Comparison of ENCODE assay signal across 15 cellular contexts in genomic region chr4:15144249-15144966, GRCh38.
DNase-seq lines count a peak whose midpoint lies in the region; ATAC-seq, FAIRE-seq and TF ChIP-seq lines count a peak whose summit lies in the region.
"Had no signal": no experiment of that assay in that cellular context is flagged by ENCODE, and none has a peak within 500 bp of the region (broad histone marks: within the 10 kb centered on the region; RNA-seq: fewer than 3 reads in every experiment).

No MANE protein-coding gene starts in this region.

- no peaks in the 10 kb centered on the region for H3K27me3 Mint-ChIP-seq in activated T-helper 2 cell treated with anti-CD3 and anti-CD28 coated beads, Interferon-gamma antibody, Interleukin-2, Interleukin-4, amounts not matched to agents 10 μg/mL and 5 μg/mL and 100 μg/mL, durations not matched to agents 14 hours and 24 hours and 36 hours (ENCODE audit: low read depth)

- no peak overlapping the region for H3K9ac ChIP-seq in H1 (replicated peaks in 1 of 4; ENCODE audit: extremely low read depth in 1 of 4, low read depth in 3 of 4, low read length in 3 of 4)

- no peak overlapping the region for H2BK15ac ChIP-seq in H1 (ENCODE audit: low read length)

- TF ChIP-seq EP300 in H1 (IDR thresholded peaks at IDR 0.05; ENCODE audit: borderline replicate concordance in 1 of 2, low read depth in 2 of 2, low read length in 2 of 2): no peak

- no peak for ATAC-seq in upper lobe of right lung
- ATAC-seq: gastrocnemius medialis had no signal

- H2BK5ac ChIP-seq in H1 (ENCODE audit: low read depth, low read length): no peak overlapping the region

- H3K79me2 ChIP-seq in H1 (ENCODE audit: control insufficient read depth in 1 of 2, insufficient read depth in 2 of 2, low read length in 2 of 2): no peaks in the 10 kb centered on the region

- H4K5ac ChIP-seq in H1 (ENCODE audit: insufficient read length, low read depth, low read length): no peak overlapping the region

- no peak overlapping the region for H2BK120ac ChIP-seq in H1 (replicated peaks; ENCODE audit: low read depth, low read length)

- no peak overlapping the region for H3K27ac ChIP-seq in H1 (ENCODE audit: low read depth, low read length)
- H3K27ac ChIP-seq in upper lobe of right lung: no peak overlapping the region
- H3K27ac ChIP-seq in tibial artery: no peak overlapping the region
- H3K27ac ChIP-seq: gastrocnemius medialis, Peyer's patch had no signal

- POLR2A ChIA-PET in H1 (lab: Charles Lee; ENCODE audit: partially characterized antibody): no interaction called here

- TF ChIP-seq CTCF in H1 (IDR thresholded peaks at IDR 0.05; ENCODE audit: control extremely low read depth in 1 of 3, insufficient read depth in 1 of 3, low read depth in 1 of 3, low read length in 3 of 3) (no peak), upper lobe of right lung (IDR thresholded peaks at IDR 0.05) (no peak), tibial artery (IDR thresholded peaks at IDR 0.05) (no peak)

- no peak overlapping the region for H4K91ac ChIP-seq in H1 (replicated peaks; ENCODE audit: insufficient read length, low read length)

- FAIRE-seq in H1 (lab: Jason Lieb, UNC): no peak
- FAIRE-seq: TTC549, urothelium cell line had no signal

- no peaks in the 10 kb centered on the region for H3K36me3 Mint-ChIP-seq in activated T-helper 2 cell treated with anti-CD3 and anti-CD28 coated beads, Interferon-gamma antibody, Interleukin-2, Interleukin-4, amounts not matched to agents 10 μg/mL and 5 μg/mL and 100 μg/mL, durations not matched to agents 14 hours and 24 hours and 36 hours (ENCODE audit: low read depth)

- no peak overlapping the region for H3K4me2 ChIP-seq in H1 (ENCODE audit: insufficient read depth in 1 of 2, low read depth in 2 of 2, low read length in 2 of 2)

- H3K18ac ChIP-seq in H1 (ENCODE audit: extremely low read depth, low read length): no peak overlapping the region

- no peaks in the 10 kb centered on the region for H4K20me1 ChIP-seq in H1 (replicated peaks in 1 of 2; ENCODE audit: control insufficient read depth in 1 of 2, insufficient read depth in 2 of 2, low read length in 2 of 2)

- no peaks in the 10 kb centered on the region for H3K79me1 ChIP-seq in H1 (ENCODE audit: low read depth, low read length)

- CTCF ChIA-PET in H1 (lab: Charles Lee; ENCODE audit: partially characterized antibody): no interaction called here

- H3K56ac ChIP-seq in H1 (replicated peaks; ENCODE audit: insufficient read length, low read depth, low read length): no peak overlapping the region

- H2AK5ac ChIP-seq in H1 (ENCODE audit: low read depth, low read length): no peak overlapping the region

- peak; percentile 40 for DNase-seq in NCI-H82 (lab: John Stamatoyannopoulos, UW)
- DNase-seq in NCI-H82 treated with DMSO at 0.1 percent for 48 hours (lab: John Stamatoyannopoulos, UW; ENCODE audit: unreplicated experiment): no peak
- peak; percentile 72 for DNase-seq in NCI-H69 (lab: John Stamatoyannopoulos, UW)
- no peak for DNase-seq in H1 (ENCODE audit: low read depth in 1 of 2, low spot score in 2 of 2)
- DNase-seq in pons (ENCODE audit: low spot score): peak; percentile 81
- DNase-seq in upper lobe of right lung: no peak
- no peak for DNase-seq in activated T-helper 2 cell treated with anti-CD3 and anti-CD28 coated beads, Interferon-gamma antibody, Interleukin-2, Interleukin-4, amounts not matched to agents 10 μg/mL and 5 μg/mL and 100 μg/mL, durations not matched to agents 14 hours and 24 hours and 36 hours (ENCODE audit: low spot score)
- DNase-seq in tibial artery: no peak
- DNase-seq: activated naive CD4-positive, alpha-beta T cell treated with anti-CD3 and anti-CD28 coated beads for 36 hours; gastrocnemius medialis; H7; NCI-H1436 treated with DMSO at 0.1 percent for 48 hours; Peyer's patch had no signal

- H3K23ac ChIP-seq in H1 (ENCODE audit: insufficient read length): no peak overlapping the region

- no peak overlapping the region for H4K8ac ChIP-seq in H1 (ENCODE audit: extremely low read depth, insufficient read depth, low read length)

- no peak overlapping the region for H2AFZ ChIP-seq in H1 (ENCODE audit: low read length)

- no peak overlapping the region for H2BK12ac ChIP-seq in H1 (ENCODE audit: low read depth, low read length)

- no peak overlapping the region for H2BK20ac ChIP-seq in H1 (ENCODE audit: low read length)

- H3K36me3 ChIP-seq in H1 (ENCODE audit: control insufficient read depth in 2 of 4, insufficient read depth in 4 of 4, low read length in 3 of 4) (no peaks in the 10 kb centered on the region), upper lobe of right lung (no peaks in the 10 kb centered on the region), tibial artery (no peaks in the 10 kb centered on the region)
- H3K36me3 ChIP-seq: gastrocnemius medialis, Peyer's patch had no signal

- no peak overlapping the region for H3K4me3 Mint-ChIP-seq in activated T-helper 2 cell treated with anti-CD3 and anti-CD28 coated beads, Interferon-gamma antibody, Interleukin-2, Interleukin-4, amounts not matched to agents 10 μg/mL and 5 μg/mL and 100 μg/mL, durations not matched to agents 14 hours and 24 hours and 36 hours (ENCODE audit: low read depth)
- H3K4me3 Mint-ChIP-seq: activated naive CD4-positive, alpha-beta T cell treated with anti-CD3 and anti-CD28 coated beads for 36 hours had no signal

- intact Hi-C loops in upper lobe of right lung (cut with DNase I): no loop called here
- intact Hi-C loops in activated T-helper 2 cell treated with anti-CD3 and anti-CD28 coated beads, Interferon-gamma antibody, Interleukin-2, Interleukin-4, amounts not matched to agents 10 μg/mL and 5 μg/mL and 100 μg/mL, durations not matched to agents 14 hours and 24 hours and 36 hours (cut with micrococcal nuclease): no loop called here
- intact Hi-C loops in tibial artery (cut with DNase I; ENCODE audit: low total_unique reads): no loop called here

- TF ChIP-seq POLR2A in H1 (IDR thresholded peaks at IDR 0.05; ENCODE audit: control extremely low read depth in 1 of 2, low read depth in 2 of 2, low read length in 2 of 2): no peak

- no peaks in the 10 kb centered on the region for H3K9me3 Mint-ChIP-seq in activated T-helper 2 cell treated with anti-CD3 and anti-CD28 coated beads, Interferon-gamma antibody, Interleukin-2, Interleukin-4, amounts not matched to agents 10 μg/mL and 5 μg/mL and 100 μg/mL, durations not matched to agents 14 hours and 24 hours and 36 hours
- H3K9me3 Mint-ChIP-seq: activated naive CD4-positive, alpha-beta T cell treated with anti-CD3 and anti-CD28 coated beads for 36 hours had no signal

- H3K4me3 ChIP-seq in H1 (ENCODE audit: extremely low read depth in 1 of 4, insufficient read depth in 2 of 4, low read depth in 3 of 4, low read length in 4 of 4): no peak overlapping the region
- no peak overlapping the region for H3K4me3 ChIP-seq in upper lobe of right lung
- no peak overlapping the region for H3K4me3 ChIP-seq in tibial artery
- H3K4me3 ChIP-seq: gastrocnemius medialis, Peyer's patch had no signal

- no peak overlapping the region for H3K14ac ChIP-seq in H1 (ENCODE audit: insufficient read length)

- H3K4me1 ChIP-seq in H1 (replicated peaks in 1 of 4; ENCODE audit: control insufficient read depth in 3 of 4, insufficient read depth in 4 of 4, low read length in 3 of 4): peaks cover 4 to 7% (median 5%) of the 10 kb centered on the region in 4 experiments
- no peaks in the 10 kb centered on the region for H3K4me1 ChIP-seq in upper lobe of right lung
- H3K4me1 ChIP-seq in tibial artery: peaks cover 0 to 13% (median 8%) of the 10 kb centered on the region in 4 donors
- H3K4me1 ChIP-seq: Peyer's patch had no signal

- WGBS in H1 (ENCODE audit: extremely low coverage in 1 of 2, insufficient coverage in 1 of 2, insufficient read length in 1 of 2, insufficient replicate concordance in 2 of 2, low coverage in 1 of 2, low lambda C conversion rate in 2 of 2, missing lambda C conversion rate in 1 of 2), 2 experiments: 88% methylated on average over 9 of the region's 9 CpGs; no CpG with 5 or more reads in 1 of the 2 experiments

- no peak overlapping the region for H3K27ac Mint-ChIP-seq in activated T-helper 2 cell treated with anti-CD3 and anti-CD28 coated beads, Interferon-gamma antibody, Interleukin-2, Interleukin-4, amounts not matched to agents 10 μg/mL and 5 μg/mL and 100 μg/mL, durations not matched to agents 14 hours and 24 hours and 36 hours
- H3K27ac Mint-ChIP-seq: activated naive CD4-positive, alpha-beta T cell treated with anti-CD3 and anti-CD28 coated beads for 36 hours had no signal

- H3K9me3 ChIP-seq in H1 (ENCODE audit: insufficient read depth in 2 of 2, low read depth in 1 of 2, low read length in 1 of 2) (no peaks in the 10 kb centered on the region), upper lobe of right lung (no peaks in the 10 kb centered on the region), tibial artery (no peaks in the 10 kb centered on the region)
- H3K9me3 ChIP-seq: gastrocnemius medialis, Peyer's patch had no signal

- TF ChIP-seq RAD21 in H1 (IDR thresholded peaks at IDR 0.05 in 1 of 2, conservative IDR thresholded peaks at IDR 0.05 in 1 of 2; ENCODE audit: low read depth in 2 of 2, low read length in 2 of 2): peak; percentile 29 to 47; a peak in 3 of 4 replicates

- no peaks in the 10 kb centered on the region for H3K27me3 ChIP-seq in H1 (replicated peaks in 1 of 4; ENCODE audit: control insufficient read depth in 3 of 4, extremely low read depth in 1 of 4, insufficient read depth in 3 of 4, low read length in 3 of 4)
- no peaks in the 10 kb centered on the region for H3K27me3 ChIP-seq in upper lobe of right lung
- no peaks in the 10 kb centered on the region for H3K27me3 ChIP-seq in tibial artery
- H3K27me3 ChIP-seq: gastrocnemius medialis, Peyer's patch had no signal

- H3K4me1 Mint-ChIP-seq in activated T-helper 2 cell treated with anti-CD3 and anti-CD28 coated beads, Interferon-gamma antibody, Interleukin-2, Interleukin-4, amounts not matched to agents 10 μg/mL and 5 μg/mL and 100 μg/mL, durations not matched to agents 14 hours and 24 hours and 36 hours (ENCODE audit: low read depth): no peaks in the 10 kb centered on the region

- no peak overlapping the region for H3K4ac ChIP-seq in H1 (replicated peaks; ENCODE audit: insufficient read length, low read depth, low read length)

- no peaks in the 10 kb centered on the region for H3K23me2 ChIP-seq in H1 (ENCODE audit: low read depth, low read length)

Comparison
In these comparisons a context has a peak if more than half of its experiments do, and no peak if none do; other contexts are left out.
1. DNase-seq: peak in NCI-H82 (single experiment), NCI-H69 (single experiment) and pons (single experiment); none in NCI-H82 treated with DMSO at 0.1 percent for 48 hours (single experiment), H1 (0 of 2), upper lobe of right lung (single experiment), activated T-helper 2 cell treated with anti-CD3 and anti-CD28 coated beads, Interferon-gamma antibody, Interleukin-2, Interleukin-4, amounts not matched to agents 10 μg/mL and 5 μg/mL and 100 μg/mL, durations not matched to agents 14 hours and 24 hours and 36 hours (single experiment) and tibial artery (0 of 2).